Comparison of ENCODE assay signal across 21 cellular contexts in the genomic region with DNA sequence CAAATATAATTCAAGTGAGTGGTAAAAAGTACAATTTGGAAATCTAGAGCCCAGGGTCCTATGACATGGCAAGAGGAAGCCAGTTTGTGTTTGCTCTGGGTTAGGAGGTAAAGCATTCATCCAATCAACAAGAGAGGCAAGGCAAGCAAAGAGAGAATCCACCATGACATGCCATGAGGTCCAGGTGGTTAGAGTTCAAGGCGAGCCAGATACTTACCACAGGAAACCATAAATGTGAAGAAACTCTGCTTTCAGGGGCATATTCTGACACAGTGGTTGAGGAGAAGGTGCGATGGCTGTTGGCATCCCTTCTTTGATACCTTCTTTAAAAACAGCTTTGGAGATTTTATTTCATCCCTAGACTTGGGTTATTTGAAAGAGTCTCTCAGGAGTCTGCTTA.
"Had no signal": no experiment of that assay in that cellular context is flagged by ENCODE, and none has a peak within 500 bp of the region (broad histone marks: within the 10 kb centered on the region; RNA-seq: fewer than 3 reads in every experiment).

No MANE protein-coding gene starts in this region.

- FAIRE-seq: HTR-8/SVneo, RCC 7860 had no signal

- H3K27me3 ChIP-seq: SJSA1 had no signal

- H3K9me3 ChIP-seq: SJSA1 had no signal

- H3K4me3 ChIP-seq: SJSA1, SK-N-MC had no signal

- H3K36me3 ChIP-seq: SJSA1 had no signal

- DNase-seq: MV-4-11, NCI-H1048, NCI-H1105, NCI-H1417, NCI-H1436 treated with DMSO at 0.1 percent for 48 hours, NCI-H1694, NCI-H187 treated with DMSO at 0.1 percent for 48 hours, NCI-H2029 treated with DMSO at 0.1 percent for 48 hours, NCI-H2171 treated with DMSO at 0.1 percent for 48 hours, NCI-H2227 treated with DMSO at 0.1 percent for 48 hours, NCI-H524, NCI-H526 treated with DMSO at 0.1 percent for 48 hours, NCI-H748 treated with DMSO at 0.1 percent for 48 hours, Right ventricle myocardium superior, RPMI8226, SIG-M5 had no signal

- H3K27ac ChIP-seq: HL-60, SJSA1, SK-N-MC had no signal
